1 cellular context compared by ENCODE assay signal in the genomic region with DNA sequence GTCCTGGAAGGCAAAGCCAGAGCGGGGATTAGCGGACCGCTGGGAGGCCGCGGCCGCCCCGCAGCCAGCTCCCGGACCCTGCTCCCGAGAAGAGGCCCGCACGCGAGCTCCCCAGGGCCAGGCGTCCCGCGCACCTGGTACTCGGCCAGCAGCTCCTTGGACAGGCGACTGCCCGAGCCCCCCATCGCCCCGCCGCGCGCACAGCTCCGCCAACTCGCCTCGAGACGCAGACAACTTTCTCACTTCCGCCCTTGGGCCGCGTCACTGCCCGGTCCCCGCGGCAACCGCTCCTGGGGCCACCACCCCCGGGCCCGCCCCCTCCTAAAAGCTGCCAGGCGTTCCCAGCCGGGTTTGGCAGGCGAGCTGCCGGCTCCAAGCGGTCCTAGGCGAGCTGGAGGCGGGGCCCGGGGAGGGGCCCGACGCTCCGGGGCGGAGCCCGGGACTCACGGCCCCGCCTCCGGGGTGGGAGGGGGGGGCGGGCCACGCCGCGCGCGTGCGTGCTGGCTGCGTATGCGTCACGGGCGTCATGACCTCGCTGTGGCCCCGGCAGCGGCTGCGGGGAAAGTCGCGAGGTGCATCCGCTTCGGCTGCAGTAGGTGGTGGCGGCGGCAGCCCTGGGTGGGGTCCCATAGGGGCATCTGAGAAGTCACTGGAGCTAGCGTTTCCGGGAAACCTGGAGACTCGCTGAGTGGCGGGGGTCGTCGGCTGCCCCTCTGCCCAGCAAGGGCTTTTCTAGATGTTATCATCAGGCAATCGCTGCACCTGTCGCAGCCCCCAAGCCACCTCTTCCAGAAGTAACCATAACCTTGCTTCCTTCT.
TF ChIP-seq lines count a peak whose summit lies in the region.

Gene CIB1 (minus strand): TSS at position 241 of the 818 bp plus-strand sequence. CDS start 56 bp downstream, at position 185.
Gene GDPGP1 (plus strand): TSS at position 509 of the 818 bp plus-strand sequence. CDS start 6,700 bp downstream, outside the sequence.

TF ChIP-seq in HepG2, 621 proteins besides CTCF, POLR2A, EP300 and RAD21 (continued from another document and continues in another):
- TF ChIP-seq ZNF776 (CRISPR knock-in tag; IDR thresholded peaks at IDR 0.05) (0 out of 2 replicates have a peak, but pooled peaks have one; percentile 43), SIN3A (IDR thresholded peaks at IDR 0.05; ENCODE audit: borderline replicate concordance, low read depth, low read length) (peak; percentile 29; the same call in 1 of the 2 replicates), GPN1 (CRISPR knock-in tag; IDR thresholded peaks at IDR 0.05; ENCODE audit: borderline replicate concordance) (no peak), RFX3 (CRISPR knock-in tag; IDR thresholded peaks at IDR 0.05) (peak; percentile 70), CC2D1A (CRISPR knock-in tag; IDR thresholded peaks at IDR 0.05) (no peak), KDM5B (CRISPR knock-in tag; IDR thresholded peaks at IDR 0.05; ENCODE audit: borderline replicate concordance) (peak; percentile 73; the same call in 1 of the 2 replicates), ZNF343 (CRISPR knock-in tag; IDR thresholded peaks at IDR 0.05) (no peak; the same call in none of the 2 replicates), GATAD2A (CRISPR knock-in tag; IDR thresholded peaks at IDR 0.05) (peak; percentile 35; the same call in 1 of the 2 replicates), NCOA2 (CRISPR knock-in tag; IDR thresholded peaks at IDR 0.05) (0 out of 2 replicates have a peak, but pooled peaks have one; percentile 12), ZNF337 (CRISPR knock-in tag; IDR thresholded peaks at IDR 0.05; ENCODE audit: borderline replicate concordance, low read depth) (0 out of 2 replicates have a peak, but pooled peaks have one; percentile 42), ZSCAN21 (CRISPR knock-in tag; IDR thresholded peaks at IDR 0.05; ENCODE audit: borderline replicate concordance) (no peak), HDAC1 (CRISPR knock-in tag; IDR thresholded peaks at IDR 0.05) (peak; percentile 47), CCDC6 (CRISPR knock-in tag; IDR thresholded peaks at IDR 0.05) (peak; percentile 39; the same call in 1 of the 2 replicates), POLR2G (IDR thresholded peaks at IDR 0.05; ENCODE audit: low read depth, low read length) (peak; percentile 85), MAZ (IDR thresholded peaks at IDR 0.05; ENCODE audit: borderline replicate concordance, low read depth, low read length) (peak; percentile 82), MAZ (CRISPR knock-in tag; IDR thresholded peaks at IDR 0.05; ENCODE audit: low read depth) (peak; percentile 85), GATAD1 (CRISPR knock-in tag; IDR thresholded peaks at IDR 0.05) (peak; percentile 5; the same call in 1 of the 2 replicates), ZNF883 (CRISPR knock-in tag; IDR thresholded peaks at IDR 0.05; ENCODE audit: not compliant biosample characterization) (no peak), ZNF44 (CRISPR knock-in tag; IDR thresholded peaks at IDR 0.05) (no peak), ZNF558 (CRISPR knock-in tag; IDR thresholded peaks at IDR 0.05; ENCODE audit: borderline replicate concordance) (no peak; the same call in 1 of the 2 replicates), HDAC2 (CRISPR knock-in tag; IDR thresholded peaks at IDR 0.05) (0 out of 2 replicates have a peak, but pooled peaks have one; percentile 6), PRPF4 (IDR thresholded peaks at IDR 0.05; ENCODE audit: low read depth, low read length, poor library complexity, severe bottlenecking) (no peak), IRF2 (CRISPR knock-in tag; IDR thresholded peaks at IDR 0.05) (peak; percentile 26), GABPB1 (CRISPR knock-in tag; IDR thresholded peaks at IDR 0.05) (peak; percentile 90), ZNF260 (CRISPR knock-in tag; IDR thresholded peaks at IDR 0.05; ENCODE audit: borderline replicate concordance, low read depth) (no peak), PHF21A (CRISPR knock-in tag; IDR thresholded peaks at IDR 0.05) (0 out of 2 replicates have a peak, but pooled peaks have one; percentile 3), ZNF367 (CRISPR knock-in tag; IDR thresholded peaks at IDR 0.05; ENCODE audit: borderline replicate concordance) (peak; percentile 54; the same call in 1 of the 2 replicates), ZBTB38 (CRISPR knock-in tag; IDR thresholded peaks at IDR 0.05) (0 out of 2 replicates have a peak, but pooled peaks have one; percentile 9), DMAP1 (CRISPR knock-in tag; IDR thresholded peaks at IDR 0.05) (peak; percentile 12; the same call in 1 of the 2 replicates), ARNTL (CRISPR knock-in tag; IDR thresholded peaks at IDR 0.05) (0 out of 2 replicates have a peak, but pooled peaks have one; percentile 40), ZNF501 (CRISPR knock-in tag; IDR thresholded peaks at IDR 0.05) (peak; percentile 64; the same call in 1 of the 2 replicates), ZNF513 (CRISPR knock-in tag; conservative IDR thresholded peaks at IDR 0.05) (no peak), NRL (CRISPR knock-in tag; IDR thresholded peaks at IDR 0.05; ENCODE audit: borderline replicate concordance) (peak; percentile 28; the same call in 1 of the 2 replicates), ZNF142 (CRISPR knock-in tag; IDR thresholded peaks at IDR 0.05) (peak; percentile 43; the same call in 1 of the 2 replicates), ZNF33A (CRISPR knock-in tag; IDR thresholded peaks at IDR 0.05; ENCODE audit: borderline replicate concordance) (no peak), STAG1 (CRISPR knock-in tag; IDR thresholded peaks at IDR 0.05) (no peak), UBTF (CRISPR knock-in tag; IDR thresholded peaks at IDR 0.05) (peak; percentile 65; the same call in 1 of the 2 replicates), HNRNPLL (IDR thresholded peaks at IDR 0.05; ENCODE audit: low read depth, low read length, poor library complexity, severe bottlenecking) (peak; percentile 51), ZNF33B (CRISPR knock-in tag; IDR thresholded peaks at IDR 0.05) (no peak), ASH2L (IDR thresholded peaks at IDR 0.05; ENCODE audit: insufficient read length, low read depth, low read length) (peak; percentile 71), PATZ1 (CRISPR knock-in tag; IDR thresholded peaks at IDR 0.05) (peak; percentile 94), MXD4 (CRISPR knock-in tag; IDR thresholded peaks at IDR 0.05) (peak; percentile 70), ZKSCAN8 (CRISPR knock-in tag; IDR thresholded peaks at IDR 0.05; ENCODE audit: borderline replicate concordance) (no peak)
- TF ChIP-seq, protein P1, sequence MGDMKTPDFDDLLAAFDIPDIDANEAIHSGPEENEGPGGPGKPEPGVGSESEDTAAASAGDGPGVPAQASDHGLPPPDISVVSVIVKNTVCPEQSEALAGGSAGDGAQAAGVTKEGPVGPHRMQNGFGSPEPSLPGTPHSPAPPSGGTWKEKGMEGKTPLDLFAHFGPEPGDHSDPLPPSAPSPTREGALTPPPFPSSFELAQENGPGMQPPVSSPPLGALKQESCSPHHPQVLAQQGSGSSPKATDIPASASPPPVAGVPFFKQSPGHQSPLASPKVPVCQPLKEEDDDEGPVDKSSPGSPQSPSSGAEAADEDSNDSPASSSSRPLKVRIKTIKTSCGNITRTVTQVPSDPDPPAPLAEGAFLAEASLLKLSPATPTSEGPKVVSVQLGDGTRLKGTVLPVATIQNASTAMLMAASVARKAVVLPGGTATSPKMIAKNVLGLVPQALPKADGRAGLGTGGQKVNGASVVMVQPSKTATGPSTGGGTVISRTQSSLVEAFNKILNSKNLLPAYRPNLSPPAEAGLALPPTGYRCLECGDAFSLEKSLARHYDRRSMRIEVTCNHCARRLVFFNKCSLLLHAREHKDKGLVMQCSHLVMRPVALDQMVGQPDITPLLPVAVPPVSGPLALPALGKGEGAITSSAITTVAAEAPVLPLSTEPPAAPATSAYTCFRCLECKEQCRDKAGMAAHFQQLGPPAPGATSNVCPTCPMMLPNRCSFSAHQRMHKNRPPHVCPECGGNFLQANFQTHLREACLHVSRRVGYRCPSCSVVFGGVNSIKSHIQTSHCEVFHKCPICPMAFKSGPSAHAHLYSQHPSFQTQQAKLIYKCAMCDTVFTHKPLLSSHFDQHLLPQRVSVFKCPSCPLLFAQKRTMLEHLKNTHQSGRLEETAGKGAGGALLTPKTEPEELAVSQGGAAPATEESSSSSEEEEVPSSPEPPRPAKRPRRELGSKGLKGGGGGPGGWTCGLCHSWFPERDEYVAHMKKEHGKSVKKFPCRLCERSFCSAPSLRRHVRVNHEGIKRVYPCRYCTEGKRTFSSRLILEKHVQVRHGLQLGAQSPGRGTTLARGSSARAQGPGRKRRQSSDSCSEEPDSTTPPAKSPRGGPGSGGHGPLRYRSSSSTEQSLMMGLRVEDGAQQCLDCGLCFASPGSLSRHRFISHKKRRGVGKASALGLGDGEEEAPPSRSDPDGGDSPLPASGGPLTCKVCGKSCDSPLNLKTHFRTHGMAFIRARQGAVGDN (CRISPR knock-in tag; IDR thresholded peaks at IDR 0.05) = peak; percentile 88
- TF ChIP-seq, protein P2, sequence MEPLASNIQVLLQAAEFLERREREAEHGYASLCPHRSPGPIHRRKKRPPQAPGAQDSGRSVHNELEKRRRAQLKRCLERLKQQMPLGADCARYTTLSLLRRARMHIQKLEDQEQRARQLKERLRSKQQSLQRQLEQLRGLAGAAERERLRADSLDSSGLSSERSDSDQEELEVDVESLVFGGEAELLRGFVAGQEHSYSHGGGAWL (CRISPR knock-in tag; IDR thresholded peaks at IDR 0.05) = peak; percentile 46; the same call in 1 of the 2 replicates
